Comparison of ENCODE assay signal across 8 cellular contexts in genomic region chr2:69894737-69895136, GRCh38. TPM values are rescaled to one million over a fixed set of nuclear protein-coding genes. Genes with fewer than 3 reads are reported as not detected.
A peak's percentile ranks its signal among the peaks of the same experiment; 100 is the strongest.
DNase-seq lines count a peak whose midpoint lies in the region; FAIRE-seq and TF ChIP-seq lines count a peak whose summit lies in the region.
"Not testable (repeated sequence)": the region's sequence is repeated elsewhere in the genome, so short reads cannot be mapped to it uniquely, and the experiment has no call there.

No MANE protein-coding gene starts in this region.

- 87% methylated on average over 23 of the region's 23 CpGs for WGBS in HUES64
- WGBS in suprapubic skin, result 36% methylated on average over 23 of the region's 23 CpGs

- H3K27me3 Mint-ChIP-seq in T-helper 2 cell treated with Interferon-gamma antibody and Interleukin-4, amounts not matched to agents 5 μg/mL and 100 μg/mL, for 36 hours (ENCODE audit: low read depth); astrocyte (ENCODE audit: low read depth, unreplicated experiment); neural progenitor cell (ENCODE audit: insufficient read depth, low read depth): not testable (repeated sequence)

- TF ChIP-seq POLR2A in suprapubic skin (IDR thresholded peaks at IDR 0.05), result not testable (repeated sequence)

- peaks cover 14% of the 10 kb centered on the region; the same call in 1 of the 2 replicates for H4K20me1 ChIP-seq in BLaER1
- not testable (repeated sequence) for H4K20me1 ChIP-seq in astrocyte (ENCODE audit: insufficient read depth, low read length); neural progenitor cell (ENCODE audit: low read depth)

- H3K27ac Mint-ChIP-seq in T-helper 2 cell treated with Interferon-gamma antibody and Interleukin-4, amounts not matched to agents 5 μg/mL and 100 μg/mL, for 36 hours, result peak overlapping the region; percentile 96
- H3K27ac Mint-ChIP-seq in astrocyte (ENCODE audit: unreplicated experiment); neural progenitor cell: not testable (repeated sequence)

- H3K4me3 Mint-ChIP-seq in T-helper 2 cell treated with Interferon-gamma antibody and Interleukin-4, amounts not matched to agents 5 μg/mL and 100 μg/mL, for 36 hours, result peak overlapping the region; percentile 99
- H3K4me3 Mint-ChIP-seq in astrocyte (ENCODE audit: unreplicated experiment) (peak overlapping the region; percentile 100), neural progenitor cell (peak overlapping the region; percentile 99)

- H3K4me1 ChIP-seq in BLaER1 (peaks cover 17% of the 10 kb centered on the region), suprapubic skin (peaks cover 28% of the 10 kb centered on the region)
- not testable (repeated sequence) for H3K4me1 ChIP-seq in HUES64 (ENCODE audit: insufficient read depth, low read length); astrocyte (ENCODE audit: insufficient read depth, low read length); neural progenitor cell

- H3K4me3 ChIP-seq in BLaER1 (peak overlapping the region; percentile 92), HUES64 (ENCODE audit: low read length) (peak overlapping the region; percentile 92), astrocyte (ENCODE audit: insufficient read depth, low read depth, low read length) (peak overlapping the region; percentile 90), epithelial cell of proximal tubule (ENCODE audit: low read depth, low read length) (peak overlapping the region; percentile 66), kidney epithelial cell (ENCODE audit: low read depth, low read length) (peak overlapping the region; percentile 73), neural progenitor cell (peak overlapping the region; percentile 84), suprapubic skin (peak overlapping the region; percentile 70)

- H3K36me3 ChIP-seq in BLaER1 (peaks cover 46% of the 10 kb centered on the region), HUES64 (ENCODE audit: insufficient read depth, low read length) (peaks cover 40% of the 10 kb centered on the region), astrocyte (ENCODE audit: insufficient read depth, low read length) (peaks cover 27% of the 10 kb centered on the region), neural progenitor cell (peaks cover 20% of the 10 kb centered on the region), suprapubic skin (peaks cover 35% of the 10 kb centered on the region)
- H3K36me3 ChIP-seq in kidney epithelial cell (ENCODE audit: control insufficient read depth, insufficient read depth, low read length), result not testable (repeated sequence)

- not testable (repeated sequence) for H3K9me3 ChIP-seq in BLaER1; HUES64 (ENCODE audit: insufficient read depth, low read depth, low read length); astrocyte (ENCODE audit: insufficient read depth, low read depth, low read length); neural progenitor cell (ENCODE audit: low read depth); suprapubic skin

- not testable (repeated sequence) for DNase-seq in T-helper 2 cell treated with Interferon-gamma antibody and Interleukin-4, amounts not matched to agents 5 μg/mL and 100 μg/mL, for 36 hours (ENCODE audit: low spot score); astrocyte (ENCODE audit: low read depth); epithelial cell of proximal tubule (ENCODE audit: low read depth); kidney epithelial cell (ENCODE audit: low read depth); neural progenitor cell (ENCODE audit: low spot score); suprapubic skin (ENCODE audit: low spot score in 2 of 2)

- H3K9me3 Mint-ChIP-seq in T-helper 2 cell treated with Interferon-gamma antibody and Interleukin-4, amounts not matched to agents 5 μg/mL and 100 μg/mL, for 36 hours; astrocyte (ENCODE audit: unreplicated experiment); neural progenitor cell: not testable (repeated sequence)

- FAIRE-seq in astrocyte (lab: Jason Lieb, UNC), result not testable (repeated sequence)

- not testable (repeated sequence) for H3K27me3 ChIP-seq in BLaER1; HUES64 (ENCODE audit: insufficient read depth, low read length); astrocyte (ENCODE audit: insufficient read depth, low read length); kidney epithelial cell (ENCODE audit: control insufficient read depth, insufficient read depth, low read length); neural progenitor cell; suprapubic skin

- peak overlapping the region; percentile 95 for H3K9ac ChIP-seq in BLaER1
- H3K9ac ChIP-seq in HUES64 (ENCODE audit: low read depth, low read length), result peak overlapping the region; percentile 93
- H3K9ac ChIP-seq in astrocyte (ENCODE audit: low read length), result peak overlapping the region; percentile 98
- H3K9ac ChIP-seq in neural progenitor cell, result peak overlapping the region; percentile 89

- H3F3A ChIP-seq in neural progenitor cell (ENCODE audit: low read depth), result peaks cover 17% of the 10 kb centered on the region

- TF ChIP-seq EP300 in suprapubic skin (IDR thresholded peaks at IDR 0.05), result not testable (repeated sequence)

- not testable (repeated sequence) for TF ChIP-seq CTCF in astrocyte (IDR thresholded peaks at IDR 0.05; ENCODE audit: insufficient read depth, low read depth, low read length); epithelial cell of proximal tubule (conservative IDR thresholded peaks at IDR 0.05; ENCODE audit: low read depth, low read length); kidney epithelial cell (IDR thresholded peaks at IDR 0.05; ENCODE audit: insufficient read depth, low read length, poor library complexity, severe bottlenecking); neural progenitor cell (IDR thresholded peaks at IDR 0.05); suprapubic skin (IDR thresholded peaks at IDR 0.05)

- peaks cover 27% of the 10 kb centered on the region for H3K4me1 Mint-ChIP-seq in T-helper 2 cell treated with Interferon-gamma antibody and Interleukin-4, amounts not matched to agents 5 μg/mL and 100 μg/mL, for 36 hours (ENCODE audit: low read depth)
- not testable (repeated sequence) for H3K4me1 Mint-ChIP-seq in astrocyte (ENCODE audit: low read depth, unreplicated experiment); neural progenitor cell

- peaks cover 33% of the 10 kb centered on the region for H3K36me3 Mint-ChIP-seq in T-helper 2 cell treated with Interferon-gamma antibody and Interleukin-4, amounts not matched to agents 5 μg/mL and 100 μg/mL, for 36 hours (ENCODE audit: low read depth)
- not testable (repeated sequence) for H3K36me3 Mint-ChIP-seq in astrocyte (ENCODE audit: low read depth, unreplicated experiment)
- H3K36me3 Mint-ChIP-seq in neural progenitor cell, result peaks cover 13% of the 10 kb centered on the region

- H3K79me2 ChIP-seq in astrocyte (ENCODE audit: insufficient read depth, low read length), result peaks cover 37% of the 10 kb centered on the region
- H3K79me2 ChIP-seq in neural progenitor cell (ENCODE audit: low read depth), result peaks cover 30% of the 10 kb centered on the region

- not testable (repeated sequence) for H2AFZ ChIP-seq in astrocyte (ENCODE audit: low read depth, low read length); neural progenitor cell (replicated peaks)

- H3K4me2 ChIP-seq in BLaER1, result peak overlapping the region; percentile 96
- H3K4me2 ChIP-seq in astrocyte (ENCODE audit: low read length), result peak overlapping the region; percentile 86
- H3K4me2 ChIP-seq in neural progenitor cell, result peak overlapping the region; percentile 89

- H3K27ac ChIP-seq in BLaER1 (peak overlapping the region; percentile 90), astrocyte (ENCODE audit: low read depth, low read length) (peak overlapping the region; percentile 93), suprapubic skin (peak overlapping the region; percentile 86)
- not testable (repeated sequence) for H3K27ac ChIP-seq in HUES64 (ENCODE audit: low read depth, low read length); neural progenitor cell

RNA-seq across cellular contexts. Expression of gene SNRNP27, which starts 1.0 kb away (rescaled TPM):
- 34.1 TPM for polyA plus RNA-seq in HUES64 (2013, experiment 1 of 2)
- polyA plus RNA-seq in HUES64 (2013, experiment 2 of 2), result 45.9 TPM
- total RNA-seq in astrocyte, result 67.7 and 69.3 TPM in 2 replicates
- 60.3 and 88.6 TPM in 2 replicates for total RNA-seq in epithelial cell of proximal tubule
- 69.4 and 84.1 TPM in 2 replicates for total RNA-seq in kidney epithelial cell
- total RNA-seq in neural progenitor cell (ENCODE audit: low replicate concordance), result 89.2 and 131 TPM in 2 replicates
- total RNA-seq in suprapubic skin, result 10 to 100 TPM; 54.4 to 84.4 (median 64.4) TPM

RNA-seq across cellular contexts. Expression of gene MXD1, which starts 20.2 kb away (rescaled TPM):
- 1.2 TPM for polyA plus RNA-seq in HUES64 (2013, experiment 1 of 2)
- 1.1 TPM for polyA plus RNA-seq in HUES64 (2013, experiment 2 of 2)
- total RNA-seq in astrocyte (26.2 and 29.2 TPM in 2 replicates), epithelial cell of proximal tubule (2.2 and 3.4 TPM in 2 replicates), kidney epithelial cell (14.1 and 14.4 TPM in 2 replicates), neural progenitor cell (ENCODE audit: low replicate concordance) (3.9 and 5.3 TPM in 2 replicates), suprapubic skin (10 to 100 TPM; 12.5 to 18.6 (median 15.7) TPM)
